ENCODE assay signal across 1 cellular context in genomic region chr22:41836551-41836950, GRCh38.
TF ChIP-seq lines count a peak whose summit lies in the region.

No MANE protein-coding gene starts in this region.

TF ChIP-seq in K562, 482 proteins besides CTCF, POLR2A, EP300 and RAD21 (continued from another document):
- TF ChIP-seq ZNF79 (CRISPR knock-in tag; IDR thresholded peaks at IDR 0.05; ENCODE audit: low read depth), result no peak
- no peak for TF ChIP-seq ZNF146 (CRISPR knock-in tag; IDR thresholded peaks at IDR 0.05; ENCODE audit: unreplicated experiment)
- no peak for TF ChIP-seq ZBTB49 (CRISPR knock-in tag; IDR thresholded peaks at IDR 0.05; ENCODE audit: borderline replicate concordance)
- TF ChIP-seq SRSF7 (optimal IDR thresholded peaks at IDR 0.05; ENCODE audit: low read depth, low read length), result no peak
- TF ChIP-seq DACH1 (IDR thresholded peaks at IDR 0.05; ENCODE audit: partially characterized antibody), result no peak
- no peak for TF ChIP-seq MAZ (CRISPR knock-in tag; conservative IDR thresholded peaks at IDR 0.05 in 1 of 2, IDR thresholded peaks at IDR 0.05 in 1 of 2)
- no peak for TF ChIP-seq PHF20 (IDR thresholded peaks at IDR 0.05; ENCODE audit: partially characterized antibody)
- no peak for TF ChIP-seq TBP (optimal IDR thresholded peaks at IDR 0.05; ENCODE audit: low read depth, low read length)
- no peak for TF ChIP-seq ZBTB34 (CRISPR knock-in tag; IDR thresholded peaks at IDR 0.05)
